In the genomic region with DNA sequence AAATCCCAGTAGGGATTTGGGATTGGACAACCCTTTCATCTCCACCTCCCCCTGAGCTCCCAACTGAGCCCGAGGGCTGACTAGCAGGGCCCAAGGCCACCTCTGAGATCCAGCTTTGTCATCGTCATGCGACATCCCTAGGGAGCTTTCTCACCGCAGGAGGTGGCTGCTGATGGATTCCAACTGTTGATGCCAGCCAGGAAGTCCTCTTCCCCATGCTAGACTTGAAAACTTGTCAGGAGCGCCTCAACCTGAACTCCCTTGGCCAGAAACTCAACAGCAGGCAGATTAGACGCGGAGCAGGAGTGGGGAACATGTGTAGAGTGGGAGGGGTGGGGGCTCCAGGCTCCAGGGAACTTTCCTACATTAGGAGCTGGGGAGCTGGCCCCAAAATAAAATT, we compare ENCODE assay signal across 15 cellular contexts. TPM values are rescaled to one million over a fixed set of nuclear protein-coding genes. Genes with fewer than 3 reads are reported as not detected.
A peak's percentile ranks its signal among the peaks of the same experiment; 100 is the strongest.
DNase-seq lines count a peak whose midpoint lies in the region; ATAC-seq, FAIRE-seq and TF ChIP-seq lines count a peak whose summit lies in the region.
"Had no signal": no experiment of that assay in that cellular context is flagged by ENCODE, and none has a peak within 500 bp of the region (broad histone marks: within the 10 kb centered on the region; RNA-seq: fewer than 3 reads in every experiment).

No MANE protein-coding gene starts in this region.

- H3K27me3 Mint-ChIP-seq in activated naive CD4-positive, alpha-beta T cell treated with anti-CD3 and anti-CD28 coated beads for 36 hours (ENCODE audit: low read depth) = no peaks in the 10 kb centered on the region
- no peaks in the 10 kb centered on the region for H3K27me3 Mint-ChIP-seq in activated CD8-positive, alpha-beta T cell treated with anti-CD3 and anti-CD28 coated beads for 36 hours
- peaks cover 0 to 2% of the 10 kb centered on the region in 2 donors for H3K27me3 Mint-ChIP-seq in natural killer cell treated with Interleukin-12 subunit alpha and Interleukin-12 subunit beta and Interleukin-15 and Interleukin-18, amount 100 ng/mL, for 72 hours
- H3K27me3 Mint-ChIP-seq: activated B cell treated with CpG ODN at 0.5 μM for 24 hours had no signal

- intact Hi-C loops in activated naive CD4-positive, alpha-beta T cell treated with anti-CD3 and anti-CD28 coated beads for 36 hours (cut with micrococcal nuclease) = no loop called here
- intact Hi-C loops in activated CD8-positive, alpha-beta T cell treated with anti-CD3 and anti-CD28 coated beads for 36 hours (cut with micrococcal nuclease) = no loop called here
- intact Hi-C loops in right cardiac atrium (cut with DNase I) (no loop called here), sigmoid colon (cut with DNase I) (no loop called here)

- H3K4me1 ChIP-seq in right cardiac atrium (ENCODE audit: control insufficient read depth, insufficient read depth, low read length) (no peaks in the 10 kb centered on the region), sigmoid colon (peaks cover 0 to 7% (median 0%) of the 10 kb centered on the region in 4 donors)

- H3K27ac Mint-ChIP-seq in activated naive CD4-positive, alpha-beta T cell treated with anti-CD3 and anti-CD28 coated beads for 36 hours = no peak overlapping the region
- H3K27ac Mint-ChIP-seq in activated CD8-positive, alpha-beta T cell treated with anti-CD3 and anti-CD28 coated beads for 36 hours = peak overlapping the region; percentile 38
- peak overlapping the region in 1 of 2 donors; percentile 37 for H3K27ac Mint-ChIP-seq in natural killer cell treated with Interleukin-12 subunit alpha and Interleukin-12 subunit beta and Interleukin-15 and Interleukin-18, amount 100 ng/mL, for 72 hours
- H3K27ac Mint-ChIP-seq: activated B cell treated with CpG ODN at 0.5 μM for 24 hours had no signal

- H3K27ac ChIP-seq in right cardiac atrium (ENCODE audit: low read length) (peak overlapping the region; percentile 39), sigmoid colon (peak overlapping the region in 2 of 4 donors; percentile 39 to 55)
- H3K27ac ChIP-seq: epithelial cell of prostate had no signal

- H3K4me3 ChIP-seq in right cardiac atrium (ENCODE audit: low read length) (no peak overlapping the region), sigmoid colon (no peak overlapping the region)

- peak; percentile 5 for FAIRE-seq in urothelium cell line (lab: Jason Lieb, UNC)
- FAIRE-seq: small intestine had no signal

- no peaks in the 10 kb centered on the region for H3K9me3 Mint-ChIP-seq in activated naive CD4-positive, alpha-beta T cell treated with anti-CD3 and anti-CD28 coated beads for 36 hours
- H3K9me3 Mint-ChIP-seq in activated CD8-positive, alpha-beta T cell treated with anti-CD3 and anti-CD28 coated beads for 36 hours = peaks cover under 1% of the 10 kb centered on the region
- no peaks in the 10 kb centered on the region for H3K9me3 Mint-ChIP-seq in natural killer cell treated with Interleukin-12 subunit alpha and Interleukin-12 subunit beta and Interleukin-15 and Interleukin-18, amount 100 ng/mL, for 72 hours
- H3K9me3 Mint-ChIP-seq: activated B cell treated with CpG ODN at 0.5 μM for 24 hours had no signal

- H3K4me1 Mint-ChIP-seq in activated naive CD4-positive, alpha-beta T cell treated with anti-CD3 and anti-CD28 coated beads for 36 hours (ENCODE audit: low read depth) = peaks cover 29% of the 10 kb centered on the region
- peaks cover 30% of the 10 kb centered on the region for H3K4me1 Mint-ChIP-seq in activated CD8-positive, alpha-beta T cell treated with anti-CD3 and anti-CD28 coated beads for 36 hours (ENCODE audit: low read depth)
- H3K4me1 Mint-ChIP-seq in natural killer cell treated with Interleukin-12 subunit alpha and Interleukin-12 subunit beta and Interleukin-15 and Interleukin-18, amount 100 ng/mL, for 72 hours (ENCODE audit: low read depth in 2 of 2) = peaks cover 12 to 13% of the 10 kb centered on the region in 2 donors

- 46% methylated on average over 7 of the region's 7 CpGs for whole genome bisulfite sequencing in right cardiac atrium
- WGBS in sigmoid colon, 2 donors = 84 to 93% methylated on average over 7 of the region's 7 CpGs

- no peak for DNase-seq in activated naive CD4-positive, alpha-beta T cell treated with anti-CD3 and anti-CD28 coated beads for 36 hours
- DNase-seq in activated naive CD4-positive, alpha-beta T cell treated with anti-CD3 and anti-CD28 coated beads, Interleukin-2, amount 50 U/mL, for 16 hours = no peak
- no peak for DNase-seq in activated CD8-positive, alpha-beta T cell treated with anti-CD3 and anti-CD28 coated beads for 36 hours
- DNase-seq in right cardiac atrium (peak in 1 of 3 donors; percentile 40), urothelium cell line (ENCODE audit: low spot score) (no peak), epidermal melanocyte (ENCODE audit: insufficient read length, low spot score) (no peak), sigmoid colon (no peak)
- DNase-seq in natural killer cell treated with Interleukin-12 subunit alpha and Interleukin-12 subunit beta and Interleukin-15 and Interleukin-18, amount 100 ng/mL, for 72 hours (ENCODE audit: low spot score) = no peak
- DNase-seq: activated B cell treated with CpG ODN at 0.5 μM for 24 hours, anterior cingulate cortex, C1 segment of cervical spinal cord, NCI-H1694 treated with DMSO at 0.1 percent for 48 hours, small intestine had no signal

- TF ChIP-seq CTCF in activated CD8-positive, alpha-beta T cell treated with anti-CD3 and anti-CD28 coated beads for 36 hours (IDR thresholded peaks at IDR 0.05) = no peak
- TF ChIP-seq CTCF in sigmoid colon (IDR thresholded peaks at IDR 0.05) = no peak

- no peaks in the 10 kb centered on the region for H3K36me3 ChIP-seq in sigmoid colon

- no peaks in the 10 kb centered on the region for H3K36me3 Mint-ChIP-seq in activated naive CD4-positive, alpha-beta T cell treated with anti-CD3 and anti-CD28 coated beads for 36 hours (ENCODE audit: low read depth)
- no peaks in the 10 kb centered on the region for H3K36me3 Mint-ChIP-seq in activated CD8-positive, alpha-beta T cell treated with anti-CD3 and anti-CD28 coated beads for 36 hours (ENCODE audit: low read depth)
- no peaks in the 10 kb centered on the region for H3K36me3 Mint-ChIP-seq in natural killer cell treated with Interleukin-12 subunit alpha and Interleukin-12 subunit beta and Interleukin-15 and Interleukin-18, amount 100 ng/mL, for 72 hours

- no peak for TF ChIP-seq EP300 in sigmoid colon (IDR thresholded peaks at IDR 0.05)

- peak overlapping the region; percentile 50 for H3K4me3 Mint-ChIP-seq in activated naive CD4-positive, alpha-beta T cell treated with anti-CD3 and anti-CD28 coated beads for 36 hours
- H3K4me3 Mint-ChIP-seq in activated CD8-positive, alpha-beta T cell treated with anti-CD3 and anti-CD28 coated beads for 36 hours = peak overlapping the region; percentile 35
- no peak overlapping the region for H3K4me3 Mint-ChIP-seq in natural killer cell treated with Interleukin-12 subunit alpha and Interleukin-12 subunit beta and Interleukin-15 and Interleukin-18, amount 100 ng/mL, for 72 hours
- H3K4me3 Mint-ChIP-seq: activated B cell treated with CpG ODN at 0.5 μM for 24 hours had no signal

- ATAC-seq in activated CD8-positive, alpha-beta T cell treated with anti-CD3 and anti-CD28 coated beads for 36 hours = no peak
- peak; percentile 23 to 28 for ATAC-seq in right cardiac atrium
- ATAC-seq in natural killer cell treated with Interleukin-12 subunit alpha and Interleukin-12 subunit beta and Interleukin-15 and Interleukin-18, amount 100 ng/mL, for 72 hours = no peak
- ATAC-seq: Panc1 had no signal

- CTCF ChIA-PET in activated naive CD4-positive, alpha-beta T cell treated with anti-CD3 and anti-CD28 coated beads for 36 hours (lab: Charles Lee) = interaction anchor here (0.5 to 1.0 kb wide), 2 partner anchors 63 to 208 kb away, joined by 3 read pairs; no protein-coding TSS in a partner anchor
- CTCF ChIA-PET in activated CD8-positive, alpha-beta T cell treated with anti-CD3 and anti-CD28 coated beads for 36 hours (lab: Charles Lee) = no interaction called here

- H3K27me3 ChIP-seq in right cardiac atrium (ENCODE audit: control insufficient read depth, insufficient read depth) (no peaks in the 10 kb centered on the region), sigmoid colon (no peaks in the 10 kb centered on the region)

- TF ChIP-seq POLR2A in sigmoid colon (IDR thresholded peaks at IDR 0.05) = no peak

- POLR2A ChIA-PET in activated CD8-positive, alpha-beta T cell treated with anti-CD3 and anti-CD28 coated beads for 36 hours (lab: Charles Lee) = interaction anchor here (2.2 kb wide), 1 partner anchor 32 kb away, joined by 6 read pairs; no protein-coding TSS in a partner anchor

- H3K9me3 ChIP-seq in right cardiac atrium (ENCODE audit: control insufficient read depth, low read length) = no peaks in the 10 kb centered on the region
- H3K9me3 ChIP-seq in sigmoid colon = no peaks in the 10 kb centered on the region

RNA-seq across cellular contexts. Expression of gene EMILIN2, which starts 34.3 kb away (rescaled TPM):
- 10 to 100 TPM; 12.2 to 13.2 TPM for total RNA-seq in activated naive CD4-positive, alpha-beta T cell treated with anti-CD3 and anti-CD28 coated beads for 36 hours
- total RNA-seq in activated CD8-positive, alpha-beta T cell treated with anti-CD3 and anti-CD28 coated beads for 36 hours = 10 to 100 TPM; 17.3 to 19.4 TPM
- 1 to 10 TPM; 6.4 to 8.4 (median 7.3) TPM for total RNA-seq in right cardiac atrium
- 3.8 TPM for polyA plus RNA-seq in right cardiac atrium
- total RNA-seq in sigmoid colon = 10 to 100 TPM in 2 of 4 donors, 1 to 10 TPM in 2; 6.1 to 12.0 (median 10.4) TPM
- polyA plus RNA-seq in sigmoid colon = 10 to 100 TPM in 1 of 3 donors, 1 to 10 TPM in 2; 4.8 to 12.0 (median 9.5) TPM
- total RNA-seq in natural killer cell treated with Interleukin-12 subunit alpha and Interleukin-12 subunit beta and Interleukin-15 and Interleukin-18, amount 100 ng/mL, for 72 hours = 10 to 100 TPM; 20.8 to 49.1 TPM

Comparison
In these comparisons a context has a peak if more than half of its experiments do, and no peak if none do; other contexts are left out.
1. ATAC-seq: peak in right cardiac atrium (2 of 2); none in activated CD8-positive, alpha-beta T cell treated with anti-CD3 and anti-CD28 coated beads for 36 hours (single experiment) and natural killer cell treated with Interleukin-12 subunit alpha and Interleukin-12 subunit beta and Interleukin-15 and Interleukin-18, amount 100 ng/mL, for 72 hours (0 of 2).